In the genomic region with DNA sequence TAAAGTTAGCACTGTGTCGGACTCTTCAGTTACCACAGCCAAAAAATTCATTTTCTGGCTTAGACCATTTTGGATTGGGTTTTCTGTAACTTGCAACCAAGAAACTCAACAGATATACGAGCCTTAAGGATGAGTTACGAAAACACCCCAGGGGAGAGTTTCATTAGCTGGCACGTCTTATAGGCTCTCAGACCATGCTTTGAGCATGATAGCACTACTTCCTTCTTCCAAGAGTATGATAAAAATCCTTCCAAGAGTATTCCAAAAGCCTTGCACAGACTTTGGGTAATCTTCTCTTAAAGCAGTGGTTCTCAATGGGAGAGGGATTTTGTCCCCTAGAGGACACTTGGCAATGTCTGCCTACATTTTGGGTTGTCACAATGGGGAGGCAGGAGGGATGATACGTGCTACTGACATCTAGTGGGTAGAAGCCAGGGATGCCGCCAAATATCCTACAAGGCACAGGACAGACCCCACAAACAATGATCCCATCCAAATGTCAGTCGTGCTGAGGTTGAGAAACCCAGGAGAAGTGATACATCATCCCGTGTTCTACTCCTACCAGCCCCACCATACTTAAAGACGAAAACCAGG, we compare ENCODE assay signal across 11 cellular contexts.
DNase-seq lines count a peak whose midpoint lies in the region; ATAC-seq and TF ChIP-seq lines count a peak whose summit lies in the region.
"Had no signal": no experiment of that assay in that cellular context is flagged by ENCODE, and none has a peak within 500 bp of the region (broad histone marks: within the 10 kb centered on the region; RNA-seq: fewer than 3 reads in every experiment).

No MANE protein-coding gene starts in this region.

- no peak for DNase-seq in DND-41
- DNase-seq in HuH-7.5 (ENCODE audit: low spot score), result peak; percentile 46
- DNase-seq in WTC11 (ENCODE audit: low spot score), result peak; percentile 64
- no peak for DNase-seq in kidney epithelial cell (ENCODE audit: low read depth)
- DNase-seq in activated CD4-positive, alpha-beta memory T cell treated with anti-CD3 and anti-CD28 coated beads for 36 hours, result no peak
- DNase-seq in T-helper 1 cell, result no peak
- DNase-seq in NCI-H146 treated with DMSO at 0.1 percent for 48 hours (lab: John Stamatoyannopoulos, UW; ENCODE audit: unreplicated experiment), result no peak
- DNase-seq: activated CD8-positive, alpha-beta memory T cell treated with anti-CD3 and anti-CD28 coated beads for 24 hours; sigmoid colon had no signal

- no peak overlapping the region for H3K27ac Mint-ChIP-seq in WTC11
- no peak overlapping the region for H3K27ac Mint-ChIP-seq in activated CD4-positive, alpha-beta memory T cell treated with anti-CD3 and anti-CD28 coated beads for 36 hours

- 0 out of 2 replicates have a peak, but pooled peaks cover 2% of the 10 kb centered on the region for H4K20me1 ChIP-seq in DND-41 (ENCODE audit: insufficient read depth, low read length)

- ATAC-seq in DND-41 (ENCODE audit: insufficient read depth, low read depth) (0 out of 3 replicates have a peak, but pooled peaks have one; percentile 54), WTC11 (peak; percentile 84), HG02588 (IDR thresholded peaks at IDR 0.05; ENCODE audit: unreplicated experiment) (no peak)

- no peak overlapping the region for H3K4me3 Mint-ChIP-seq in WTC11
- no peak overlapping the region for H3K4me3 Mint-ChIP-seq in activated CD4-positive, alpha-beta memory T cell treated with anti-CD3 and anti-CD28 coated beads for 36 hours

- CTCF ChIA-PET in WTC11 (lab: Charles Lee), result interaction anchor here (1.0 to 1.2 kb wide), 2 partner anchors 30 to 432 kb away, joined by 4 to 8 read pairs; a partner anchor contains a TSS
- CTCF ChIA-PET in activated CD4-positive, alpha-beta memory T cell treated with anti-CD3 and anti-CD28 coated beads for 36 hours (lab: Charles Lee), result no interaction called here

- no peak overlapping the region for H3K4me3 ChIP-seq in DND-41 (ENCODE audit: low read depth in 1 of 2, low read length in 2 of 2)
- no peak overlapping the region for H3K4me3 ChIP-seq in kidney epithelial cell (ENCODE audit: low read depth, low read length)
- H3K4me3 ChIP-seq: sigmoid colon, thoracic aorta had no signal

- H3K9me3 Mint-ChIP-seq in WTC11, result no peaks in the 10 kb centered on the region
- H3K9me3 Mint-ChIP-seq in activated CD4-positive, alpha-beta memory T cell treated with anti-CD3 and anti-CD28 coated beads for 36 hours, result no peaks in the 10 kb centered on the region

- H3K27ac ChIP-seq in DND-41 (ENCODE audit: low read length), result no peak overlapping the region
- H3K27ac ChIP-seq: sigmoid colon, thoracic aorta had no signal

- no peaks in the 10 kb centered on the region for H3K9me3 ChIP-seq in DND-41 (ENCODE audit: insufficient read depth, low read length, severe bottlenecking)
- H3K9me3 ChIP-seq: sigmoid colon, thoracic aorta had no signal

- H3K4me1 Mint-ChIP-seq in WTC11, result peaks cover 11% of the 10 kb centered on the region
- no peaks in the 10 kb centered on the region for H3K4me1 Mint-ChIP-seq in activated CD4-positive, alpha-beta memory T cell treated with anti-CD3 and anti-CD28 coated beads for 36 hours (ENCODE audit: low read depth)

- H3K36me3 ChIP-seq in DND-41 (ENCODE audit: insufficient read depth, low read length) (no peaks in the 10 kb centered on the region), kidney epithelial cell (ENCODE audit: control insufficient read depth, insufficient read depth, low read length) (no peaks in the 10 kb centered on the region)
- H3K36me3 ChIP-seq: sigmoid colon, thoracic aorta had no signal

- POLR2A ChIA-PET in WTC11 (lab: Charles Lee), result no interaction called here
- POLR2A ChIA-PET in activated CD4-positive, alpha-beta memory T cell treated with anti-CD3 and anti-CD28 coated beads for 36 hours (lab: Charles Lee), result no interaction called here

- H3K36me3 Mint-ChIP-seq in WTC11, result no peaks in the 10 kb centered on the region; the same call in 1 of the 2 replicates
- H3K36me3 Mint-ChIP-seq in activated CD4-positive, alpha-beta memory T cell treated with anti-CD3 and anti-CD28 coated beads for 36 hours, result peaks cover 3% of the 10 kb centered on the region

- H3K27me3 Mint-ChIP-seq in WTC11 (ENCODE audit: low read depth), result no peaks in the 10 kb centered on the region
- no peaks in the 10 kb centered on the region for H3K27me3 Mint-ChIP-seq in activated CD4-positive, alpha-beta memory T cell treated with anti-CD3 and anti-CD28 coated beads for 36 hours

- intact Hi-C loops in activated CD4-positive, alpha-beta memory T cell treated with anti-CD3 and anti-CD28 coated beads for 36 hours (cut with micrococcal nuclease), result no loop called here

- no peak overlapping the region for H3K4me2 ChIP-seq in DND-41 (ENCODE audit: insufficient read depth, low read length)

- H3K27me3 ChIP-seq in DND-41 (ENCODE audit: insufficient read depth, low read length, poor library complexity) (no peaks in the 10 kb centered on the region), kidney epithelial cell (ENCODE audit: control insufficient read depth, insufficient read depth, low read length) (no peaks in the 10 kb centered on the region)
- H3K27me3 ChIP-seq: sigmoid colon had no signal

- H3K9ac ChIP-seq in DND-41 (ENCODE audit: low read depth, low read length), result no peak overlapping the region

- no peak overlapping the region for H2AFZ ChIP-seq in DND-41 (ENCODE audit: low read depth, low read length)

- peak; percentile 57 for TF ChIP-seq CTCF in DND-41 (IDR thresholded peaks at IDR 0.05; ENCODE audit: borderline replicate concordance, extremely low read depth, low read length, poor library complexity, severe bottlenecking)
- no peak for TF ChIP-seq CTCF in WTC11 (IDR thresholded peaks at IDR 0.05)
- TF ChIP-seq CTCF in kidney epithelial cell (IDR thresholded peaks at IDR 0.05; ENCODE audit: insufficient read depth, low read length, poor library complexity, severe bottlenecking), result peak; percentile 28

- H3K4me1 ChIP-seq in DND-41 (ENCODE audit: insufficient read depth, low read length), result no peaks in the 10 kb centered on the region
- H3K4me1 ChIP-seq: sigmoid colon had no signal

- H3K79me2 ChIP-seq in DND-41 (ENCODE audit: insufficient read depth, low read length), result no peaks in the 10 kb centered on the region

TF ChIP-seq in WTC11, 78 proteins besides CTCF, POLR2A, EP300 and RAD21 (continues in another document):
- TF ChIP-seq ZNF317 (CRISPR knock-in tag; IDR thresholded peaks at IDR 0.05; ENCODE audit: borderline replicate concordance, low read depth) (no peak), MXD4 (CRISPR knock-in tag; IDR thresholded peaks at IDR 0.05; ENCODE audit: borderline replicate concordance) (no peak)
- TF ChIP-seq, protein P1, sequence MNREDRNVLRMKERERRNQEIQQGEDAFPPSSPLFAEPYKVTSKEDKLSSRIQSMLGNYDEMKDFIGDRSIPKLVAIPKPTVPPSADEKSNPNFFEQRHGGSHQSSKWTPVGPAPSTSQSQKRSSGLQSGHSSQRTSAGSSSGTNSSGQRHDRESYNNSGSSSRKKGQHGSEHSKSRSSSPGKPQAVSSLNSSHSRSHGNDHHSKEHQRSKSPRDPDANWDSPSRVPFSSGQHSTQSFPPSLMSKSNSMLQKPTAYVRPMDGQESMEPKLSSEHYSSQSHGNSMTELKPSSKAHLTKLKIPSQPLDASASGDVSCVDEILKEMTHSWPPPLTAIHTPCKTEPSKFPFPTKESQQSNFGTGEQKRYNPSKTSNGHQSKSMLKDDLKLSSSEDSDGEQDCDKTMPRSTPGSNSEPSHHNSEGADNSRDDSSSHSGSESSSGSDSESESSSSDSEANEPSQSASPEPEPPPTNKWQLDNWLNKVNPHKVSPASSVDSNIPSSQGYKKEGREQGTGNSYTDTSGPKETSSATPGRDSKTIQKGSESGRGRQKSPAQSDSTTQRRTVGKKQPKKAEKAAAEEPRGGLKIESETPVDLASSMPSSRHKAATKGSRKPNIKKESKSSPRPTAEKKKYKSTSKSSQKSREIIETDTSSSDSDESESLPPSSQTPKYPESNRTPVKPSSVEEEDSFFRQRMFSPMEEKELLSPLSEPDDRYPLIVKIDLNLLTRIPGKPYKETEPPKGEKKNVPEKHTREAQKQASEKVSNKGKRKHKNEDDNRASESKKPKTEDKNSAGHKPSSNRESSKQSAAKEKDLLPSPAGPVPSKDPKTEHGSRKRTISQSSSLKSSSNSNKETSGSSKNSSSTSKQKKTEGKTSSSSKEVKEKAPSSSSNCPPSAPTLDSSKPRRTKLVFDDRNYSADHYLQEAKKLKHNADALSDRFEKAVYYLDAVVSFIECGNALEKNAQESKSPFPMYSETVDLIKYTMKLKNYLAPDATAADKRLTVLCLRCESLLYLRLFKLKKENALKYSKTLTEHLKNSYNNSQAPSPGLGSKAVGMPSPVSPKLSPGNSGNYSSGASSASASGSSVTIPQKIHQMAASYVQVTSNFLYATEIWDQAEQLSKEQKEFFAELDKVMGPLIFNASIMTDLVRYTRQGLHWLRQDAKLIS (CRISPR knock-in tag; IDR thresholded peaks at IDR 0.05; ENCODE audit: borderline replicate concordance), result no peak
- TF ChIP-seq, protein P2, sequence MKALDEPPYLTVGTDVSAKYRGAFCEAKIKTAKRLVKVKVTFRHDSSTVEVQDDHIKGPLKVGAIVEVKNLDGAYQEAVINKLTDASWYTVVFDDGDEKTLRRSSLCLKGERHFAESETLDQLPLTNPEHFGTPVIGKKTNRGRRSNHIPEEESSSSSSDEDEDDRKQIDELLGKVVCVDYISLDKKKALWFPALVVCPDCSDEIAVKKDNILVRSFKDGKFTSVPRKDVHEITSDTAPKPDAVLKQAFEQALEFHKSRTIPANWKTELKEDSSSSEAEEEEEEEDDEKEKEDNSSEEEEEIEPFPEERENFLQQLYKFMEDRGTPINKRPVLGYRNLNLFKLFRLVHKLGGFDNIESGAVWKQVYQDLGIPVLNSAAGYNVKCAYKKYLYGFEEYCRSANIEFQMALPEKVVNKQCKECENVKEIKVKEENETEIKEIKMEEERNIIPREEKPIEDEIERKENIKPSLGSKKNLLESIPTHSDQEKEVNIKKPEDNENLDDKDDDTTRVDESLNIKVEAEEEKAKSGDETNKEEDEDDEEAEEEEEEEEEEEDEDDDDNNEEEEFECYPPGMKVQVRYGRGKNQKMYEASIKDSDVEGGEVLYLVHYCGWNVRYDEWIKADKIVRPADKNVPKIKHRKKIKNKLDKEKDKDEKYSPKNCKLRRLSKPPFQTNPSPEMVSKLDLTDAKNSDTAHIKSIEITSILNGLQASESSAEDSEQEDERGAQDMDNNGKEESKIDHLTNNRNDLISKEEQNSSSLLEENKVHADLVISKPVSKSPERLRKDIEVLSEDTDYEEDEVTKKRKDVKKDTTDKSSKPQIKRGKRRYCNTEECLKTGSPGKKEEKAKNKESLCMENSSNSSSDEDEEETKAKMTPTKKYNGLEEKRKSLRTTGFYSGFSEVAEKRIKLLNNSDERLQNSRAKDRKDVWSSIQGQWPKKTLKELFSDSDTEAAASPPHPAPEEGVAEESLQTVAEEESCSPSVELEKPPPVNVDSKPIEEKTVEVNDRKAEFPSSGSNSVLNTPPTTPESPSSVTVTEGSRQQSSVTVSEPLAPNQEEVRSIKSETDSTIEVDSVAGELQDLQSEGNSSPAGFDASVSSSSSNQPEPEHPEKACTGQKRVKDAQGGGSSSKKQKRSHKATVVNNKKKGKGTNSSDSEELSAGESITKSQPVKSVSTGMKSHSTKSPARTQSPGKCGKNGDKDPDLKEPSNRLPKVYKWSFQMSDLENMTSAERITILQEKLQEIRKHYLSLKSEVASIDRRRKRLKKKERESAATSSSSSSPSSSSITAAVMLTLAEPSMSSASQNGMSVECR (CRISPR knock-in tag; IDR thresholded peaks at IDR 0.05; ENCODE audit: borderline replicate concordance), result no peak

Comparison
In these comparisons a context has a peak if more than half of its experiments do, and no peak if none do; other contexts are left out.
1. DNase-seq: peak in HuH-7.5 (single experiment) and WTC11 (single experiment); none in DND-41 (single experiment), kidney epithelial cell (single experiment), activated CD4-positive, alpha-beta memory T cell treated with anti-CD3 and anti-CD28 coated beads for 36 hours (single experiment), T-helper 1 cell (0 of 5) and NCI-H146 treated with DMSO at 0.1 percent for 48 hours (single experiment).